ENCODE assay signal across 22 cellular contexts in the genomic region with DNA sequence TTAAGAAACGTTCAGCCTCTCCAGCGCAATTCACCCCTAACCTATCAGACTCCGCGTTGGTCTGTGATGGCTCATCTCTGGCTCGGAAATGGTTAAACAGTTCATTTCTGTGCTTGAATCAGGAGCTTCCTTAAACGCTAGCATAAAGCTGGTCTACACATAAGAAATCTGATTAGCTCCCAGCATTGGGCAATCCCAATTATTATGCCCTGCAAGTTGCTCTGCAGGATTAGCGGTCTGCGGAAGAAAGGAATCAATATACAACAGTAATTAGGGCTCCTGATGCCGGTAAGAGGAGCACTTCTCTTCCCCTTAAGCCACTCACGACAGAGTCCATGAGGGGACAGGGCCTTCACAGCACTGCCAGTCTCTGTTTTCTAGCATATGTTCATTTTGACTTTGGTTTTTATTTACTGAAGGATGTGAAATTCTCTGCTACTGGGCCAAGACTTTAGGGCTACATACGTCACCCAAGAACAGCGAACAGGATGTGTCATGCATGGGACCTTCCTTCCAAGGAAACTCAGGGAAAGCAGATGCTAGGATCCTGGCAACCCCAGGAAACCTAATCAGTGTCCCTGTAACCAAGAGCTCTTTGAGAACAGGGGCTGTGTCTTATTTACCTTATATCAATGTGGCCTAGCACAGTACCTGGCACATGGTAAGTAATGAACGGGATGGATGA.
"Had no signal": no experiment of that assay in that cellular context is flagged by ENCODE, and none has a peak within 500 bp of the region (broad histone marks: within the 10 kb centered on the region; RNA-seq: fewer than 3 reads in every experiment).

No MANE protein-coding gene starts in this region.

- DNase-seq: activated CD4-positive, alpha-beta T cell treated with anti-CD3 and anti-CD28 coated beads, Interleukin-2, amount 10 ng/mL, durations not matched to agents 7 days and 5 days; activated CD8-positive, alpha-beta memory T cell treated with anti-CD3 and anti-CD28 coated beads, Interleukin-2, amount 50 U/mL, for 4 hours; activated CD8-positive, alpha-beta T cell treated with anti-CD3 and anti-CD28 coated beads, Interleukin-2, amount 10 ng/mL, durations not matched to agents 7 days and 5 days; activated effector memory CD4-positive, alpha-beta T cell treated with Interleukin-2 at 50 U/mL for 16 hours; activated T-cell treated with anti-CD3 and anti-CD28 coated beads, Interleukin-2, amount 50 U/mL, for 4 hours; cerebellar nuclear complex; cortex of kidney; effector CD8-positive, alpha-beta T cell; foreskin keratinocyte; nephron progenitor cell; right cardiac atrium; stimulated activated naive CD8-positive, alpha-beta T cell treated with anti-CD3 and anti-CD28 coated beads, Interleukin-15, Interleukin-2, amounts not matched to agents 100 U/mL and 50 U/mL, for 24 hours; substantia nigra; T1000; tibial artery had no signal

- H3K9me3 ChIP-seq: tibial artery had no signal

- FAIRE-seq: bronchial epithelial cell, keratinocyte, urothelium cell line had no signal

- H3K36me3 ChIP-seq: tibial artery had no signal

- ATAC-seq: activated CD4-positive, CD25-positive, alpha-beta regulatory T cell treated with anti-CD3 and anti-CD28 coated beads, Interleukin-2, amount 50 U/mL, for 24 hours; activated CD8-positive, alpha-beta T cell treated with anti-CD3 and anti-CD28 coated beads, Interleukin-2, amount 10 ng/mL, durations not matched to agents 7 days and 5 days; activated T-cell treated with anti-CD3 and anti-CD28 coated beads, Interleukin-2, amount 50 U/mL, for 4 hours; esophagus mucosa; foreskin keratinocyte; left lobe of liver; right cardiac atrium; stimulated activated naive CD8-positive, alpha-beta T cell treated with anti-CD3 and anti-CD28 coated beads, Interleukin-15, Interleukin-2, amounts not matched to agents 100 U/mL and 50 U/mL, for 24 hours had no signal

- H3K4me3 ChIP-seq: skin epidermis, tibial artery had no signal

- H3K27ac ChIP-seq: foreskin keratinocyte, skin epidermis, tibial artery had no signal

- H3K4me1 ChIP-seq: foreskin keratinocyte had no signal

- H3K27me3 ChIP-seq: foreskin keratinocyte, tibial artery had no signal
